14 cellular contexts compared by ENCODE assay signal in genomic region chr7:7190142-7190541, GRCh38. TPM values are rescaled to one million over a fixed set of nuclear protein-coding genes. Genes with fewer than 3 reads are reported as not detected.
A peak's percentile ranks its signal among the peaks of the same experiment; 100 is the strongest.
DNase-seq lines count a peak whose midpoint lies in the region; ATAC-seq and TF ChIP-seq lines count a peak whose summit lies in the region.
"Had no signal": no experiment of that assay in that cellular context is flagged by ENCODE, and none has a peak within 500 bp of the region (broad histone marks: within the 10 kb centered on the region; RNA-seq: fewer than 3 reads in every experiment).

No MANE protein-coding gene starts in this region.

- peak overlapping the region in 1 of 5 donors; percentile 21 for H3K9ac ChIP-seq in subcutaneous abdominal adipose tissue (ENCODE audit: low read length in 5 of 5)

- H3K4me3 ChIP-seq in hepatocyte (no peak overlapping the region), subcutaneous abdominal adipose tissue (ENCODE audit: low read depth in 1 of 5, low read length in 5 of 5) (peak overlapping the region in 2 of 5 donors; percentile 26 to 31)

- H3K4me1 ChIP-seq in hepatocyte (ENCODE audit: insufficient read depth), result no peaks in the 10 kb centered on the region
- H3K4me1 ChIP-seq in subcutaneous abdominal adipose tissue (ENCODE audit: control insufficient read depth in 5 of 5, insufficient read depth in 5 of 5, low read length in 5 of 5), result peaks cover 2 to 10% (median 7%) of the 10 kb centered on the region in 5 donors

- no peaks in the 10 kb centered on the region for H3K9me3 ChIP-seq in hepatocyte (ENCODE audit: low read depth)
- peaks cover 0 to 3% (median 0%) of the 10 kb centered on the region in 5 donors for H3K9me3 ChIP-seq in subcutaneous abdominal adipose tissue (ENCODE audit: control insufficient read depth in 5 of 5, low read length in 5 of 5)

- H3K36me3 ChIP-seq in hepatocyte (replicated peaks; ENCODE audit: insufficient read depth, low read depth) (no peaks in the 10 kb centered on the region), subcutaneous abdominal adipose tissue (ENCODE audit: control insufficient read depth in 5 of 5, insufficient read depth in 5 of 5, low read length in 5 of 5) (peaks cover 0 to 2% (median 0%) of the 10 kb centered on the region in 5 donors)

- DNase-seq in Right ventricle myocardium inferior (ENCODE audit: missing footprints) (no peak), left ventricle myocardium superior (no peak), hepatocyte (ENCODE audit: low spot score) (peak; percentile 29), NCI-H446 (lab: John Stamatoyannopoulos, UW) (no peak), pons (ENCODE audit: low spot score) (no peak)
- no peak for DNase-seq in activated CD4-positive, alpha-beta T cell treated with anti-CD3 and anti-CD28 coated beads, Interleukin-2, amount 50 U/mL, for 4 hours
- DNase-seq: activated CD4-positive, alpha-beta memory T cell treated with anti-CD3 and anti-CD28 coated beads, Interleukin-2, amount 10 ng/mL, durations not matched to agents 7 days and 5 days; effector CD4-positive, alpha-beta T cell; GDM1; NCI-H2029; stimulated activated CD4-positive, alpha-beta T cell treated with anti-CD3 and anti-CD28 coated beads, Interleukin-4, amount 100 ng/mL, for 1 hour; T-helper 2 cell had no signal

- 15% methylated on average over 5 of the region's 5 CpGs for WGBS in hepatocyte (ENCODE audit: low lambda C conversion rate, missing lambda C conversion rate)

- no peaks in the 10 kb centered on the region for H3K9me2 ChIP-seq in hepatocyte (replicated peaks; ENCODE audit: insufficient read depth)

- no peak overlapping the region for H3K27ac ChIP-seq in hepatocyte
- H3K27ac ChIP-seq in subcutaneous abdominal adipose tissue (ENCODE audit: low read depth, low read length), result peak overlapping the region; percentile 51

- H2AFZ ChIP-seq in hepatocyte, result no peak overlapping the region

- H3K79me2 ChIP-seq in hepatocyte, result peaks cover 95% of the 10 kb centered on the region

- intact Hi-C loops in Right ventricle myocardium inferior (cut with DNase I), result no loop called here
- intact Hi-C loops in left ventricle myocardium superior (cut with micrococcal nuclease), result no loop called here

- peaks cover 9% of the 10 kb centered on the region for H4K20me1 ChIP-seq in hepatocyte (ENCODE audit: insufficient read depth, poor library complexity, severe bottlenecking)

- H3K27me3 ChIP-seq in hepatocyte (no peaks in the 10 kb centered on the region), subcutaneous abdominal adipose tissue (ENCODE audit: control insufficient read depth in 5 of 5, insufficient read depth in 4 of 5, low read length in 5 of 5) (no peaks in the 10 kb centered on the region)

- no peak for TF ChIP-seq CTCF in hepatocyte (IDR thresholded peaks at IDR 0.05; ENCODE audit: poor library complexity)

- peak overlapping the region; percentile 53 for H3K4me2 ChIP-seq in hepatocyte

- ATAC-seq in Right ventricle myocardium inferior (peak; percentile 28), left ventricle myocardium superior (no peak), SK-N-SH treated with all-trans-retinoic acid at 6 μM for 48 hours (peak; percentile 49; the same call in 2 of the 3 replicates)

TF ChIP-seq in SK-N-SH treated with all-trans-retinoic acid at 6 μM for 48 hours, 23 proteins besides CTCF, POLR2A, EP300 and RAD21:
- peak; percentile 30; the same call in 1 of the 2 replicates for TF ChIP-seq ISL1 (CRISPR knock-in tag; IDR thresholded peaks at IDR 0.05)
- no peak for TF ChIP-seq CSRNP3 (CRISPR knock-in tag; IDR thresholded peaks at IDR 0.05)

RNA-seq across cellular contexts. Expression of gene C1GALT1, which starts 7.8 kb away (rescaled TPM):
- total RNA-seq in Right ventricle myocardium inferior (19.6 TPM), left ventricle myocardium superior (19.4 TPM), hepatocyte (65.4 and 71.8 TPM in 2 replicates)
- 37.1 and 38.7 TPM in 2 replicates for polyA plus RNA-seq in hepatocyte
